10 cellular contexts compared by ENCODE assay signal in genomic region chr7:151599401-151600227, GRCh38.
DNase-seq lines count a peak whose midpoint lies in the region; ATAC-seq and TF ChIP-seq lines count a peak whose summit lies in the region.
"Had no signal": no experiment of that assay in that cellular context is flagged by ENCODE, and none has a peak within 500 bp of the region (broad histone marks: within the 10 kb centered on the region; RNA-seq: fewer than 3 reads in every experiment).

No MANE protein-coding gene starts in this region.

- intact Hi-C loops in tibial artery (cut with DNase I; ENCODE audit: low total_unique reads) = no loop called here

- H3K36me3 ChIP-seq in brain microvascular endothelial cell (replicated peaks) (peaks cover 19% of the 10 kb centered on the region), tibial artery (peaks cover 11 to 16% (median 15%) of the 10 kb centered on the region in 3 donors)

- TF ChIP-seq CTCF in brain microvascular endothelial cell (IDR thresholded peaks at IDR 0.05; ENCODE audit: low read depth, low read length, missing control alignments) (peak; percentile 34), tibial artery (IDR thresholded peaks at IDR 0.05) (no peak)

- peak; percentile 21 for DNase-seq in activated CD4-positive, alpha-beta T cell treated with anti-CD3 and anti-CD28 coated beads for 48 hours
- no peak for DNase-seq in activated CD4-positive, alpha-beta T cell treated with anti-CD3 and anti-CD28 coated beads, Interleukin-2, amount 50 U/mL, for 4 hours
- DNase-seq in brain microvascular endothelial cell (peak; percentile 92), kidney tubule cell (ENCODE audit: low spot score) (peak; percentile 93), tibial artery (peak in 1 of 2 donors; percentile 29), NCI-H69 (lab: John Stamatoyannopoulos, UW) (no peak)
- DNase-seq: AML-193, testis had no signal

- H3K4me1 ChIP-seq in tibial artery = peaks cover 0 to 38% (median 24%) of the 10 kb centered on the region in 4 donors

- in situ Hi-C loops in brain microvascular endothelial cell (cut with HindIII; ENCODE audit: low pct_ligation_motif_present, low sequenced_read_pairs) = no loop called here

- no peaks in the 10 kb centered on the region for H3K9me3 ChIP-seq in tibial artery
- H3K9me3 ChIP-seq: testis had no signal

- H3K27ac ChIP-seq in brain microvascular endothelial cell = peak overlapping the region; percentile 89
- H3K27ac ChIP-seq in tibial artery = peak overlapping the region; percentile 41 to 67
- H3K27ac ChIP-seq: testis had no signal

- no peak overlapping the region for H3K4me3 ChIP-seq in brain microvascular endothelial cell (ENCODE audit: low read depth, low read length)
- H3K4me3 ChIP-seq in tibial artery = no peak overlapping the region
- H3K4me3 ChIP-seq: testis had no signal

- ATAC-seq in HG02759 (IDR thresholded peaks at IDR 0.05; ENCODE audit: unreplicated experiment) = no peak
- no peak for ATAC-seq in HG03025 (IDR thresholded peaks at IDR 0.05; ENCODE audit: low FRiP score, unreplicated experiment)

- H3K27me3 ChIP-seq in brain microvascular endothelial cell (replicated peaks) (no peaks in the 10 kb centered on the region), tibial artery (no peaks in the 10 kb centered on the region)
- H3K27me3 ChIP-seq: testis had no signal

Comparison
In these comparisons a context has a peak if more than half of its experiments do, and no peak if none do; other contexts are left out.
1. DNase-seq: peak in activated CD4-positive, alpha-beta T cell treated with anti-CD3 and anti-CD28 coated beads for 48 hours (single experiment), brain microvascular endothelial cell (single experiment) and kidney tubule cell (single experiment); none in activated CD4-positive, alpha-beta T cell treated with anti-CD3 and anti-CD28 coated beads, Interleukin-2, amount 50 U/mL, for 4 hours (0 of 2) and NCI-H69 (single experiment).